8 cellular contexts compared by ENCODE assay signal in the genomic region with DNA sequence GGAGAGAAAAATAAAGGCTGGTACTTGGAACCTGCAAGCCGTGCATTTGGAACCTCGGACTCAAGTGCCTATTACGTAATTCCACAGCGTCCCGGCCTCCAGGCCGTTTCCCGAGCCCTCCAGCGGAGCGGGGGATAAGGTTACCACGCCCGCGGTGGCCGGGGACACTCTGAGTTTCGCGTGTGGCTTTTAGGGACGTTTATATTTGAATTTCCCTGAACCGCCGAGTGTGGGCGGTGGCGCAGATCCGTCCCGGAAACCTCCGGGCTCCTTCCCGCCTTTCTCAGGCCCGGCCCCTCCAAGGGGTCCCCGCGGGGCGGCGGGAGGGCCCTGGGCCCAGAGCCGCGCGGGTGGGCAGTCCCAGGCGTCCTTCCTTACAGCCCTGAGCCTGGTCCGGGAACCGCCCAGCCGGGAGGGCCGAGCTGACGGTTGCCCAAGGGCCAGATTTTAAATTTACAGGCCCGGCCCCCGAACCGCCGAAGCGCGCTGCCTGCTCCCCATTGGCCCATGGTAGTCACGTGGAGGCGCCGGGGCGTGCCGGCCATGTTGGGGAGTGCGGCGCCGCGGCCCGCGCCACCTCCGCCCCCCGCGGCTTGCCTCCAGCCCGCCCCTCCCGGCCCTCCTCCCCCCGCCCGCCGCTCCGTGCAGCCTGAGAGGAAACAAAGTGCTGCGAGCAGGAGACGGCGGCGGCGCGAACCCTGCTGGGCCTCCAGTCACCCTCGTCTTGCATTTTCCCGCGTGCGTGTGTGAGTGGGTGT.
DNase-seq lines count a peak whose midpoint lies in the region; ATAC-seq lines count a peak whose summit lies in the region.

LMNB1 (plus strand) TSS at position 638 of the 758 bp plus-strand sequence. CDS start 373 bp downstream, outside the sequence.

- peak within 1 kb of the TSS; percentile 74 to 97 (median 86) for H3K4me2 ChIP-seq in BLaER1 treated with 17β-estradiol and CSF1 and Interleukin-3, amounts not matched to agents 10 nM and 100 nM

- ATAC-seq in GM19351 (IDR thresholded peaks at IDR 0.05; ENCODE audit: unreplicated experiment) (peak; percentile 61), HG03520 (IDR thresholded peaks at IDR 0.05; ENCODE audit: unreplicated experiment) (peak; percentile 49)

- 0 out of 22 replicates have a peak, but pooled peaks cover 0 to 6% (median 0%) of the 10 kb centered on the region in 11 experiments for H3K9me3 ChIP-seq in BLaER1 treated with 17β-estradiol and CSF1 and Interleukin-3, amounts not matched to agents 10 nM and 100 nM (replicated peaks in 1 of 11)

- peak; percentile 80 for DNase-seq in NCI-H526 treated with DMSO at 0.1 percent for 48 hours (lab: John Stamatoyannopoulos, UW)
- DNase-seq in activated CD4-positive, alpha-beta T cell treated with anti-CD3 and anti-CD28 coated beads for 48 hours: peak; percentile 96
- peak; percentile 76 to 94 (median 88) for DNase-seq in stimulated activated CD4-positive, alpha-beta T cell treated with anti-CD3 and anti-CD28 coated beads, Interleukin-1b, Interleukin-23, amount 100 ng/mL, for 24 hours (ENCODE audit: low read depth in 4 of 4, low spot score in 1 of 4)

- peaks cover 28 to 40% (median 35%) of the 10 kb centered on the region in 10 experiments for H3K4me1 ChIP-seq in BLaER1 treated with 17β-estradiol and CSF1 and Interleukin-3, amounts not matched to agents 10 nM and 100 nM

- peak within 1 kb of the TSS; percentile 88 to 100 (median 99) for H3K9ac ChIP-seq in BLaER1 treated with 17β-estradiol and CSF1 and Interleukin-3, amounts not matched to agents 10 nM and 100 nM

- H3K36me3 ChIP-seq in BLaER1 treated with 17β-estradiol and CSF1 and Interleukin-3, amounts not matched to agents 10 nM and 100 nM: peaks cover 0 to 24% (median 12%) of the 10 kb centered on the region in 11 experiments; a peak in 11 of 22 replicates

- H3K4me3 ChIP-seq in BLaER1 treated with 17β-estradiol and CSF1 and Interleukin-3, amounts not matched to agents 10 nM and 100 nM: peak within 1 kb of the TSS; percentile 80 to 100 (median 97)

- peak within 1 kb of the TSS; percentile 85 to 100 (median 98) for H3K27ac ChIP-seq in BLaER1 treated with 17β-estradiol and CSF1 and Interleukin-3, amounts not matched to agents 10 nM and 100 nM
- peak within 1 kb of the TSS; percentile 88 for H3K27ac ChIP-seq in cingulate gyrus (ENCODE audit: low read depth, low read length)
- peak within 1 kb of the TSS; percentile 73 for H3K27ac ChIP-seq in layer of hippocampus (ENCODE audit: low read depth, low read length)

- peaks cover 0 to 34% (median 33%) of the 10 kb centered on the region in 11 experiments; a peak in 18 of 22 replicates for H4K20me1 ChIP-seq in BLaER1 treated with 17β-estradiol and CSF1 and Interleukin-3, amounts not matched to agents 10 nM and 100 nM

- H3K27me3 ChIP-seq in BLaER1 treated with 17β-estradiol and CSF1 and Interleukin-3, amounts not matched to agents 10 nM and 100 nM: no peaks in the 10 kb centered on the region
- no peaks in the 10 kb centered on the region for H3K27me3 ChIP-seq in layer of hippocampus (ENCODE audit: control insufficient read depth, insufficient read depth, low read length)

Comparison
In these comparisons a context has a peak if more than half of its experiments do, and no peak if none do; other contexts are left out.
1. Peak in every context shown above with its lines: DNase-seq, ATAC-seq, H3K4me3 ChIP-seq and H3K27ac ChIP-seq.